18 cellular contexts compared by ENCODE assay signal in the genomic region with DNA sequence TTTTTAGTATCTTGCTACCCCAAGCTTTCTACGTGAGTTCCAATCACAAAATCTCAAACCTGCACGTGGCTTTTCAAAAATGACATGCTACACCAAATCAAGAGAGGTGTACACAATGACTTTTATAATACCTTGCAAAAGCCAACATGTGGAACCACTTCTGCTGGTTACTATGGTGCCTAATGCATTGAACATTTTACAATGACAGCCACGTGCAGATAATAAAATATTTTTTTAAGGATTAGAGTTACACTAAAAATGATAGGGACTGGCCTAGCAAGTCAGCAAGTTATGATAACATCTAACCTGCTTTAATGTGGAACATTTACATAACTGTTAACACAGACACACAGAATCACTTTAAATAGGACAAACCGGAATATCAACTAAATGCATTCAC. TPM values are rescaled to one million over a fixed set of nuclear protein-coding genes. Genes with fewer than 3 reads are reported as not detected.
DNase-seq lines count a peak whose midpoint lies in the region; ATAC-seq, FAIRE-seq and TF ChIP-seq lines count a peak whose summit lies in the region.
"Had no signal": no experiment of that assay in that cellular context is flagged by ENCODE, and none has a peak within 500 bp of the region (broad histone marks: within the 10 kb centered on the region; RNA-seq: fewer than 3 reads in every experiment).

No MANE protein-coding gene starts in this region.

- peaks cover 11% of the 10 kb centered on the region for H3K79me2 ChIP-seq in HepG2 (ENCODE audit: insufficient read depth, low read length)

- CTCF ChIA-PET in HepG2 (lab: Yijun Ruan, JAX; ENCODE audit: low intra/inter-chr PET ratio, low total read pairs): no interaction called here

- H3K9me3 ChIP-seq in endocrine pancreas (ENCODE audit: control insufficient read depth, low read length): no peaks in the 10 kb centered on the region
- no peaks in the 10 kb centered on the region for H3K9me3 ChIP-seq in HepG2 (ENCODE audit: low read length)
- H3K9me3 ChIP-seq: HAP-1, ovary, tibial nerve had no signal

- no peak for ATAC-seq in HepG2
- ATAC-seq: left ventricle myocardium superior, Panc1 had no signal

- H3K4me3 ChIP-seq in endocrine pancreas (ENCODE audit: control insufficient read depth, insufficient read depth, low read length) (peak overlapping the region; percentile 88), HepG2 (replicated peaks in 1 of 3; ENCODE audit: insufficient read depth in 1 of 3, low read depth in 2 of 3, low read length in 3 of 3) (no peak overlapping the region)
- H3K4me3 ChIP-seq: HAP-1, ovary, skin epidermis, tibial nerve had no signal

- POLR2A ChIA-PET in HepG2 (lab: Yijun Ruan, JAX): no interaction called here

- peak; percentile 76 for DNase-seq in DMS153 (lab: John Stamatoyannopoulos, UW)
- no peak for DNase-seq in GM12892 (ENCODE audit: insufficient read length)
- peak; percentile 95 for DNase-seq in NCI-H526 treated with DMSO at 0.1 percent for 48 hours (lab: John Stamatoyannopoulos, UW)
- no peak for DNase-seq in HepG2 (ENCODE audit: low spot score)
- no peak for DNase-seq in SIG-M5 (lab: John Stamatoyannopoulos, UW)
- no peak for DNase-seq in NCI-H1048 (lab: John Stamatoyannopoulos, UW)
- DNase-seq: activated CD4-positive, CD25-positive, alpha-beta regulatory T cell; activated effector memory CD4-positive, alpha-beta T cell treated with anti-CD3 and anti-CD28 coated beads, Interleukin-2, amount 50 U/mL, for 16 hours; aorta; foreskin fibroblast; left ventricle myocardium superior; NCI-H524; ovary had no signal

- no peak overlapping the region for H3K4me2 ChIP-seq in HepG2 (ENCODE audit: low read depth, low read length)

- peaks cover 36% of the 10 kb centered on the region for H3K4me1 ChIP-seq in endocrine pancreas (ENCODE audit: control insufficient read depth, insufficient read depth, low read length)
- H3K4me1 ChIP-seq in HepG2 (ENCODE audit: insufficient read depth, low read length): no peaks in the 10 kb centered on the region

- in situ Hi-C loops in HepG2 (cut with HindIII; ENCODE audit: extremely low pct_ligation_motif_present, low pct_unique_long_range_greater_than_20kb): no loop called here

- H3K27me3 ChIP-seq in endocrine pancreas (ENCODE audit: control insufficient read depth, insufficient read depth, low read length): no peaks in the 10 kb centered on the region
- H3K27me3 ChIP-seq in HepG2 (ENCODE audit: control insufficient read depth in 1 of 2, insufficient read depth in 2 of 2, low read length in 2 of 2): no peaks in the 10 kb centered on the region
- H3K27me3 ChIP-seq: ovary, tibial nerve had no signal

- TF ChIP-seq POLR2A in GM12892 (IDR thresholded peaks at IDR 0.05; ENCODE audit: low read depth, low read length) (no peak), HepG2 (IDR thresholded peaks at IDR 0.05; ENCODE audit: insufficient read depth in 1 of 2, low read depth in 2 of 2, low read length in 2 of 2) (no peak)

- H3K9ac ChIP-seq in endocrine pancreas (ENCODE audit: control insufficient read depth, insufficient read depth, low read length) (no peak overlapping the region), HepG2 (ENCODE audit: insufficient read depth, low read depth, low read length) (no peak overlapping the region)

- H2AFZ ChIP-seq in HepG2 (ENCODE audit: low read length): no peak overlapping the region

- TF ChIP-seq EP300 in HepG2 (IDR thresholded peaks at IDR 0.05; ENCODE audit: low read depth in 2 of 2, low read length in 2 of 2) (no peak), HepG2 (CRISPR knock-in tag; IDR thresholded peaks at IDR 0.05; ENCODE audit: borderline replicate concordance) (no peak)

- H3K27ac ChIP-seq in HepG2 (ENCODE audit: extremely low read length, insufficient read depth, low read length): no peak overlapping the region
- H3K27ac ChIP-seq: ovary, tibial nerve had no signal

- H3K36me3 ChIP-seq in endocrine pancreas (ENCODE audit: control insufficient read depth, insufficient read depth, low read length): no peaks in the 10 kb centered on the region
- peaks cover 0 to 7% of the 10 kb centered on the region in 2 experiments; a peak in 2 of 5 replicates for H3K36me3 ChIP-seq in HepG2 (replicated peaks in 1 of 2; ENCODE audit: control insufficient read depth in 1 of 2, insufficient read depth in 2 of 2, low read length in 2 of 2)
- H3K36me3 ChIP-seq: ovary had no signal

- no TSS peak for BruUV-seq in HepG2 (replicated peaks; lab: Mats Ljungman, UMichigan)

- no peaks in the 10 kb centered on the region for H4K20me1 ChIP-seq in HepG2 (ENCODE audit: insufficient read depth, low read length)

- 97% methylated on average over 4 of the region's 4 CpGs for WGBS in HepG2 (ENCODE audit: low lambda C conversion rate)

- FAIRE-seq in GM12892 (lab: Jason Lieb, UNC): peak; percentile 50
- FAIRE-seq in HepG2 (lab: Jason Lieb, UNC): no peak

- no peak for TF ChIP-seq CTCF in HepG2 (CRISPR knock-in tag; IDR thresholded peaks at IDR 0.05)

- intact Hi-C loops in HepG2 (cut with micrococcal nuclease; ENCODE audit: unreplicated experiment): no loop called here

- TF ChIP-seq RAD21 in HepG2 (CRISPR knock-in tag; IDR thresholded peaks at IDR 0.05): no peak

TF ChIP-seq in HepG2, 621 proteins besides CTCF, POLR2A, EP300 and RAD21:
- TF ChIP-seq HMGA1 (CRISPR knock-in tag; conservative IDR thresholded peaks at IDR 0.05) (no peak), ZNF121 (CRISPR knock-in tag; IDR thresholded peaks at IDR 0.05) (no peak), HDAC1 (CRISPR knock-in tag; IDR thresholded peaks at IDR 0.05) (no peak), YY1 (IDR thresholded peaks at IDR 0.05; ENCODE audit: insufficient read depth, insufficient replicate concordance, low read depth, low read length) (no peak), RNF2 (conservative IDR thresholded peaks at IDR 0.05; ENCODE audit: low read depth) (no peak), ZNF230 (CRISPR knock-in tag; IDR thresholded peaks at IDR 0.05) (no peak), TMF1 (CRISPR knock-in tag; IDR thresholded peaks at IDR 0.05; ENCODE audit: low read depth) (no peak), ZNF251 (CRISPR knock-in tag; IDR thresholded peaks at IDR 0.05) (no peak), CCAR2 (optimal IDR thresholded peaks at IDR 0.05; ENCODE audit: low read depth, low read length) (no peak), CREM (IDR thresholded peaks at IDR 0.05) (no peak), CREM (CRISPR knock-in tag; IDR thresholded peaks at IDR 0.05) (no peak), CC2D1A (CRISPR knock-in tag; IDR thresholded peaks at IDR 0.05) (no peak), SRF (IDR thresholded peaks at IDR 0.05; ENCODE audit: low read depth, low read length) (no peak)
- TF ChIP-seq, protein P1, sequence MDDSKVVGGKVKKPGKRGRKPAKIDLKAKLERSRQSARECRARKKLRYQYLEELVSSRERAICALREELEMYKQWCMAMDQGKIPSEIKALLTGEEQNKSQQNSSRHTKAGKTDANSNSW (CRISPR knock-in tag; IDR thresholded peaks at IDR 0.05; ENCODE audit: borderline replicate concordance): no peak
- TF ChIP-seq, protein P2, sequence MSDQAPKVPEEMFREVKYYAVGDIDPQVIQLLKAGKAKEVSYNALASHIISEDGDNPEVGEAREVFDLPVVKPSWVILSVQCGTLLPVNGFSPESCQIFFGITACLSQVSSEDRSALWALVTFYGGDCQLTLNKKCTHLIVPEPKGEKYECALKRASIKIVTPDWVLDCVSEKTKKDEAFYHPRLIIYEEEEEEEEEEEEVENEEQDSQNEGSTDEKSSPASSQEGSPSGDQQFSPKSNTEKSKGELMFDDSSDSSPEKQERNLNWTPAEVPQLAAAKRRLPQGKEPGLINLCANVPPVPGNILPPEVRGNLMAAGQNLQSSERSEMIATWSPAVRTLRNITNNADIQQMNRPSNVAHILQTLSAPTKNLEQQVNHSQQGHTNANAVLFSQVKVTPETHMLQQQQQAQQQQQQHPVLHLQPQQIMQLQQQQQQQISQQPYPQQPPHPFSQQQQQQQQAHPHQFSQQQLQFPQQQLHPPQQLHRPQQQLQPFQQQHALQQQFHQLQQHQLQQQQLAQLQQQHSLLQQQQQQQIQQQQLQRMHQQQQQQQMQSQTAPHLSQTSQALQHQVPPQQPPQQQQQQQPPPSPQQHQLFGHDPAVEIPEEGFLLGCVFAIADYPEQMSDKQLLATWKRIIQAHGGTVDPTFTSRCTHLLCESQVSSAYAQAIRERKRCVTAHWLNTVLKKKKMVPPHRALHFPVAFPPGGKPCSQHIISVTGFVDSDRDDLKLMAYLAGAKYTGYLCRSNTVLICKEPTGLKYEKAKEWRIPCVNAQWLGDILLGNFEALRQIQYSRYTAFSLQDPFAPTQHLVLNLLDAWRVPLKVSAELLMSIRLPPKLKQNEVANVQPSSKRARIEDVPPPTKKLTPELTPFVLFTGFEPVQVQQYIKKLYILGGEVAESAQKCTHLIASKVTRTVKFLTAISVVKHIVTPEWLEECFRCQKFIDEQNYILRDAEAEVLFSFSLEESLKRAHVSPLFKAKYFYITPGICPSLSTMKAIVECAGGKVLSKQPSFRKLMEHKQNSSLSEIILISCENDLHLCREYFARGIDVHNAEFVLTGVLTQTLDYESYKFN (CRISPR knock-in tag; conservative IDR thresholded peaks at IDR 0.05): no peak
TF ChIP-seq in HepG2: peak in this region for 0.

RNA-seq across cellular contexts. Expression of gene EYA3, which starts 30.2 kb away (rescaled TPM):
- 20.2 TPM for polyA plus RNA-seq in GM12892 (2012; ENCODE audit: missing spikeins)
- 19.7 and 26.3 TPM in 2 replicates for total RNA-seq in HepG2 (2016; rRNA removed; fragmentation: Illumina TruSeq; extraction: Trizol)
- 9.5 and 9.6 TPM in 2 replicates for total RNA-seq in HepG2 (2016; cell fraction: cytosol; rRNA removed; fragmentation: Illumina TruSeq; extraction: Trizol; ENCODE audit: low read depth)
- total RNA-seq in HepG2 (2016; cell fraction: insoluble cytoplasmic fraction; rRNA removed; fragmentation: Illumina TruSeq; extraction: Trizol): 17.2 and 24.4 TPM in 2 replicates
- 7.9 and 8.4 TPM in 2 replicates for total RNA-seq in HepG2 (2016; cell fraction: membrane; rRNA removed; fragmentation: Illumina TruSeq; extraction: Trizol)
- total RNA-seq in HepG2 (2016; cell fraction: nucleus; rRNA removed; fragmentation: Illumina TruSeq; extraction: Trizol): 15.7 and 18.2 TPM in 2 replicates
- polyA plus RNA-seq in HepG2 (2011; rRNA removed): 12.2 and 13.9 TPM in 2 replicates
- 5.6 and 7.2 TPM in 2 replicates for polyA plus RNA-seq in HepG2 (2011; cell fraction: cytosol; rRNA removed)
- 7.5 and 7.6 TPM in 2 replicates for polyA plus RNA-seq in HepG2 (2011; cell fraction: nucleus; rRNA removed)
- 7.5 and 7.9 TPM in 2 replicates for polyA plus RNA-seq in HepG2 (2012)
- 0.67 and 1.0 TPM in 2 replicates for polyA plus RNA-seq in HepG2 (2016; cell fraction: cytosol; fragmentation: Illumina TruSeq; extraction: Trizol; ENCODE audit: low read depth)
- 11.7 and 12.0 TPM in 2 replicates for polyA plus RNA-seq in HepG2 (2016; cell fraction: insoluble cytoplasmic fraction; fragmentation: Illumina TruSeq; extraction: Trizol; ENCODE audit: low read depth)
- polyA plus RNA-seq in HepG2 (2016; cell fraction: membrane; fragmentation: Illumina TruSeq; extraction: Trizol; ENCODE audit: low read depth): 1.4 and 1.6 TPM in 2 replicates
- 16.9 and 17.5 TPM in 2 replicates for polyA plus RNA-seq in HepG2 (2016; cell fraction: nucleus; fragmentation: Illumina TruSeq; extraction: Trizol; ENCODE audit: insufficient read depth, low read depth)
- 26.2 and 75.0 TPM in 2 replicates for polyA minus RNA-seq in HepG2 (2011; rRNA and poly(A)+ RNA removed; ENCODE audit: low replicate concordance)
- 11.7 and 13.3 TPM in 2 replicates for polyA minus RNA-seq in HepG2 (2011; cell fraction: cytosol; rRNA and poly(A)+ RNA removed)
- polyA minus RNA-seq in HepG2 (2011; cell fraction: nucleus; rRNA and poly(A)+ RNA removed): 20.0 and 20.3 TPM in 2 replicates

Comparison
In these comparisons a context has a peak if more than half of its experiments do, and no peak if none do; other contexts are left out.
1. DNase-seq: peak in DMS153 (single experiment) and NCI-H526 treated with DMSO at 0.1 percent for 48 hours (single experiment); none in GM12892 (single experiment), HepG2 (single experiment), SIG-M5 (single experiment) and NCI-H1048 (single experiment).